ENCODE assay signal across 1 cellular context in the genomic region with DNA sequence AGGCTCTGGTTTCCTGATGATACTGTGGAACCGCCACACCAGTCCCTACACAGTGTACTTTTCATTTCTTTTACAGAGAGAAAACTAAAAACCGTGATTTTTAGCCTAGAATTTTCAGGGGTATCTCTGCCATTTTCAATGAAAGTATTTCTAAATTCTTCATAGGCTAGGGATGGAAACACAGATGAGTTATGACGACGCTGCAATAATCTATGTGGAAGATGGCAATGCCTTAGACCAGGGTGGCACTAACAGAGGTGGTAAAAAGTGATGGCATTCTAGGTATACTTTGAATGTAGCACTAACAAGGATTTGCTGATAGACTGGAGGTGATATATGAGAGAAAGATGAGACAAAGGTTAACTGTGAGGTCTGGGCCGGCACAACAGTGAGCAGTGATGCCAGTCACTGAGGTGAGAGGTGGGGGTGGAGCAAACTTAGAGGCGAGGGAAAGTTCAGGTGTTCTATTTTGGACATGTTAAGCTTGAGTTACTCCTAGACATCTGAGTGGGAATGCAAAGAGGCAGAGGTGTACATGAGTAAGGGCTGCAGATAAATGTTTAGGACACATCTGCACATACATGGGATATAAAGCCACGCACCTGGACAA.
TF ChIP-seq lines count a peak whose summit lies in the region.

No MANE protein-coding gene starts in this region.

TF ChIP-seq in SK-N-SH, 30 proteins besides CTCF, POLR2A, EP300 and RAD21 (continued from another document):
- TF ChIP-seq, protein P1, sequence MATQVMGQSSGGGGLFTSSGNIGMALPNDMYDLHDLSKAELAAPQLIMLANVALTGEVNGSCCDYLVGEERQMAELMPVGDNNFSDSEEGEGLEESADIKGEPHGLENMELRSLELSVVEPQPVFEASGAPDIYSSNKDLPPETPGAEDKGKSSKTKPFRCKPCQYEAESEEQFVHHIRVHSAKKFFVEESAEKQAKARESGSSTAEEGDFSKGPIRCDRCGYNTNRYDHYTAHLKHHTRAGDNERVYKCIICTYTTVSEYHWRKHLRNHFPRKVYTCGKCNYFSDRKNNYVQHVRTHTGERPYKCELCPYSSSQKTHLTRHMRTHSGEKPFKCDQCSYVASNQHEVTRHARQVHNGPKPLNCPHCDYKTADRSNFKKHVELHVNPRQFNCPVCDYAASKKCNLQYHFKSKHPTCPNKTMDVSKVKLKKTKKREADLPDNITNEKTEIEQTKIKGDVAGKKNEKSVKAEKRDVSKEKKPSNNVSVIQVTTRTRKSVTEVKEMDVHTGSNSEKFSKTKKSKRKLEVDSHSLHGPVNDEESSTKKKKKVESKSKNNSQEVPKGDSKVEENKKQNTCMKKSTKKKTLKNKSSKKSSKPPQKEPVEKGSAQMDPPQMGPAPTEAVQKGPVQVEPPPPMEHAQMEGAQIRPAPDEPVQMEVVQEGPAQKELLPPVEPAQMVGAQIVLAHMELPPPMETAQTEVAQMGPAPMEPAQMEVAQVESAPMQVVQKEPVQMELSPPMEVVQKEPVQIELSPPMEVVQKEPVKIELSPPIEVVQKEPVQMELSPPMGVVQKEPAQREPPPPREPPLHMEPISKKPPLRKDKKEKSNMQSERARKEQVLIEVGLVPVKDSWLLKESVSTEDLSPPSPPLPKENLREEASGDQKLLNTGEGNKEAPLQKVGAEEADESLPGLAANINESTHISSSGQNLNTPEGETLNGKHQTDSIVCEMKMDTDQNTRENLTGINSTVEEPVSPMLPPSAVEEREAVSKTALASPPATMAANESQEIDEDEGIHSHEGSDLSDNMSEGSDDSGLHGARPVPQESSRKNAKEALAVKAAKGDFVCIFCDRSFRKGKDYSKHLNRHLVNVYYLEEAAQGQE (IDR thresholded peaks at IDR 0.05; ENCODE audit: low read depth, low read length): no peak
- TF ChIP-seq FOSL2 (IDR thresholded peaks at IDR 0.05; ENCODE audit: borderline replicate concordance, low read depth) (no peak), NRF1 (IDR thresholded peaks at IDR 0.05; ENCODE audit: low read depth, low read length) (no peak), YY1 (IDR thresholded peaks at IDR 0.05; ENCODE audit: low read depth) (no peak), FOXJ3 (CRISPR knock-in tag; IDR thresholded peaks at IDR 0.05) (no peak)
- TF ChIP-seq, protein P2, sequence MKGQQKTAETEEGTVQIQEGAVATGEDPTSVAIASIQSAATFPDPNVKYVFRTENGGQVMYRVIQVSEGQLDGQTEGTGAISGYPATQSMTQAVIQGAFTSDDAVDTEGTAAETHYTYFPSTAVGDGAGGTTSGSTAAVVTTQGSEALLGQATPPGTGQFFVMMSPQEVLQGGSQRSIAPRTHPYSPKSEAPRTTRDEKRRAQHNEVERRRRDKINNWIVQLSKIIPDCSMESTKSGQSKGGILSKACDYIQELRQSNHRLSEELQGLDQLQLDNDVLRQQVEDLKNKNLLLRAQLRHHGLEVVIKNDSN (IDR thresholded peaks at IDR 0.05; ENCODE audit: borderline replicate concordance, low read depth): no peak
- TF ChIP-seq, protein P3, sequence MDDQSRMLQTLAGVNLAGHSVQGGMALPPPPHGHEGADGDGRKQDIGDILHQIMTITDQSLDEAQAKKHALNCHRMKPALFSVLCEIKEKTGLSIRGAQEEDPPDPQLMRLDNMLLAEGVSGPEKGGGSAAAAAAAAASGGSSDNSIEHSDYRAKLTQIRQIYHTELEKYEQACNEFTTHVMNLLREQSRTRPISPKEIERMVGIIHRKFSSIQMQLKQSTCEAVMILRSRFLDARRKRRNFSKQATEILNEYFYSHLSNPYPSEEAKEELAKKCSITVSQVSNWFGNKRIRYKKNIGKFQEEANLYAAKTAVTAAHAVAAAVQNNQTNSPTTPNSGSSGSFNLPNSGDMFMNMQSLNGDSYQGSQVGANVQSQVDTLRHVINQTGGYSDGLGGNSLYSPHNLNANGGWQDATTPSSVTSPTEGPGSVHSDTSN (IDR thresholded peaks at IDR 0.05): no peak
